12 cellular contexts compared by ENCODE assay signal in genomic region chr4:152697284-152698011, GRCh38. TPM values are rescaled to one million over a fixed set of nuclear protein-coding genes. Genes with fewer than 3 reads are reported as not detected.
DNase-seq lines count a peak whose midpoint lies in the region; ATAC-seq, FAIRE-seq and TF ChIP-seq lines count a peak whose summit lies in the region.
"Had no signal": no experiment of that assay in that cellular context is flagged by ENCODE, and none has a peak within 500 bp of the region (broad histone marks: within the 10 kb centered on the region; RNA-seq: fewer than 3 reads in every experiment).

No MANE protein-coding gene starts in this region.

- peaks cover 2% of the 10 kb centered on the region for H3K9me3 Mint-ChIP-seq in endodermal cell
- H3K9me3 Mint-ChIP-seq: activated naive CD4-positive, alpha-beta T cell treated with anti-CD3 and anti-CD28 coated beads, Interleukin-2, amount 50 U/mL, for 72 hours had no signal

- peaks cover 1% of the 10 kb centered on the region for H3K9me3 ChIP-seq in endodermal cell (ENCODE audit: control insufficient read depth, low read length)
- H3K9me3 ChIP-seq: prostate gland had no signal

- no peaks in the 10 kb centered on the region for H3K36me3 ChIP-seq in endodermal cell (ENCODE audit: control insufficient read depth, insufficient read depth, low read length)
- H3K36me3 ChIP-seq: prostate gland had no signal

- DNase-seq in GM12864 (ENCODE audit: low read depth), result peak; percentile 59
- DNase-seq in endodermal cell, result peak; percentile 44
- no peak for DNase-seq in caudate nucleus (lab: John Stamatoyannopoulos, UW)
- DNase-seq in urothelium cell line (ENCODE audit: low spot score), result no peak
- DNase-seq in effector CD8-positive, alpha-beta T cell (lab: John Stamatoyannopoulos, UW), result no peak
- DNase-seq: kidney, NCI-H2227 treated with DMSO at 0.1 percent for 48 hours had no signal

- peaks cover 1% of the 10 kb centered on the region for H3K36me3 Mint-ChIP-seq in endodermal cell (ENCODE audit: low read depth)
- H3K36me3 Mint-ChIP-seq: activated naive CD4-positive, alpha-beta T cell treated with anti-CD3 and anti-CD28 coated beads, Interleukin-2, amount 50 U/mL, for 72 hours had no signal

- no peak overlapping the region for H3K27ac ChIP-seq in endodermal cell (ENCODE audit: low read depth, low read length)
- no peak overlapping the region for H3K27ac ChIP-seq in caudate nucleus (ENCODE audit: low read depth, low read length)
- H3K27ac ChIP-seq: prostate gland had no signal

- no peak overlapping the region for H3K4me3 ChIP-seq in GM12864 (ENCODE audit: low read depth, low read length)
- H3K4me3 ChIP-seq in endodermal cell (ENCODE audit: low read length), result no peak overlapping the region
- H3K4me3 ChIP-seq: prostate gland had no signal

- no peak for TF ChIP-seq CTCF in GM12864 (IDR thresholded peaks at IDR 0.05; ENCODE audit: low read depth, low read length, missing control alignments)
- TF ChIP-seq CTCF in endodermal cell (conservative IDR thresholded peaks at IDR 0.05), result no peak

- H3K4me3 Mint-ChIP-seq in endodermal cell, result no peak overlapping the region

- peak; percentile 3 for ATAC-seq in GM21526 (IDR thresholded peaks at IDR 0.05; ENCODE audit: low FRiP score, unreplicated experiment)
- peak; percentile 27 for ATAC-seq in HG03432 (IDR thresholded peaks at IDR 0.05; ENCODE audit: unreplicated experiment)
- ATAC-seq in GM21360 (IDR thresholded peaks at IDR 0.05; ENCODE audit: unreplicated experiment), result no peak

- no peaks in the 10 kb centered on the region for H3K27me3 ChIP-seq in endodermal cell (ENCODE audit: control insufficient read depth, insufficient read depth, low read length, poor library complexity, severe bottlenecking)

- FAIRE-seq in urothelium cell line (lab: Jason Lieb, UNC), result no peak
- FAIRE-seq: kidney had no signal

- H3K4me1 ChIP-seq in endodermal cell (ENCODE audit: control insufficient read depth, insufficient read depth, low read length), result peaks cover 3% of the 10 kb centered on the region
- H3K4me1 ChIP-seq: prostate gland had no signal

- no peak overlapping the region for H3K27ac Mint-ChIP-seq in endodermal cell

- no peak overlapping the region for H3K9ac ChIP-seq in endodermal cell (ENCODE audit: extremely low read depth, low read length, poor library complexity, severe bottlenecking)

- no peaks in the 10 kb centered on the region for H3K27me3 Mint-ChIP-seq in endodermal cell (ENCODE audit: insufficient read depth)

- H3K4me1 Mint-ChIP-seq in endodermal cell, result peaks cover 32% of the 10 kb centered on the region

- WGBS in endodermal cell (ENCODE audit: insufficient coverage in 1 of 2, insufficient read length in 1 of 2), 2 experiments, result 94 to 100% methylated on average over 1 to 3 of the region's 3 CpGs

RNA-seq across cellular contexts. Expression of gene TMEM154, which starts 17.7 kb away (rescaled TPM):
- total RNA-seq in endodermal cell, result 1 to 10 TPM in 1 of 2 donors, under 1 TPM in 1; 0.81 to 1.6 TPM
- 0.75 TPM for polyA plus RNA-seq in endodermal cell (2013, experiment 1 of 2)
- polyA plus RNA-seq in endodermal cell (2013, experiment 2 of 2), result 2.0 TPM

Comparison
In these comparisons a context has a peak if more than half of its experiments do, and no peak if none do; other contexts are left out.
1. DNase-seq: peak in GM12864 (single experiment) and endodermal cell (single experiment); none in caudate nucleus (0 of 61), urothelium cell line (single experiment) and effector CD8-positive, alpha-beta T cell (single experiment).